ENCODE assay signal across 8 cellular contexts in genomic region chr18:45621068-45621511, GRCh38. TPM values are rescaled to one million over a fixed set of nuclear protein-coding genes. Genes with fewer than 3 reads are reported as not detected.
DNase-seq lines count a peak whose midpoint lies in the region; ATAC-seq and TF ChIP-seq lines count a peak whose summit lies in the region.

No MANE protein-coding gene starts in this region.

- H4K8ac ChIP-seq in neuronal stem cell (ENCODE audit: low read depth, low read length) = no peak overlapping the region

- H2AK5ac ChIP-seq in neuronal stem cell (ENCODE audit: low read depth, low read length) = no peak overlapping the region

- no peak overlapping the region for H2BK5ac ChIP-seq in neuronal stem cell (ENCODE audit: low read length)

- H3K27me3 ChIP-seq in neuronal stem cell (ENCODE audit: control insufficient read depth in 3 of 3, insufficient read depth in 3 of 3, low read depth in 1 of 3, low read length in 3 of 3) (no peaks in the 10 kb centered on the region), upper lobe of right lung (no peaks in the 10 kb centered on the region)

- no peak overlapping the region for H3K4me3 ChIP-seq in epithelial cell of esophagus (ENCODE audit: low read length)
- H3K4me3 ChIP-seq in neuronal stem cell (ENCODE audit: low read length in 2 of 2) = no peak overlapping the region
- H3K4me3 ChIP-seq in upper lobe of right lung = no peak overlapping the region

- H3K9me3 ChIP-seq in neuronal stem cell (replicated peaks in 1 of 2; ENCODE audit: control insufficient read depth in 2 of 2, insufficient read depth in 1 of 2, low read depth in 1 of 2, low read length in 2 of 2) = no peaks in the 10 kb centered on the region
- no peaks in the 10 kb centered on the region for H3K9me3 ChIP-seq in upper lobe of right lung

- H3K36me3 ChIP-seq in neuronal stem cell (replicated peaks in 1 of 2; ENCODE audit: control insufficient read depth in 2 of 2, insufficient read depth in 2 of 2, low read length in 2 of 2) = no peaks in the 10 kb centered on the region
- no peaks in the 10 kb centered on the region for H3K36me3 ChIP-seq in upper lobe of right lung

- no peak overlapping the region for H3K4me2 ChIP-seq in neuronal stem cell (ENCODE audit: insufficient read depth, low read length, poor library complexity, severe bottlenecking)

- peak overlapping the region; percentile 45 for H2AFZ ChIP-seq in neuronal stem cell (ENCODE audit: low read length)

- intact Hi-C loops in upper lobe of right lung (cut with DNase I) = no loop called here

- peak; percentile 75 for ATAC-seq in HG02870 (IDR thresholded peaks at IDR 0.05; ENCODE audit: unreplicated experiment)
- ATAC-seq in upper lobe of right lung = peak; percentile 68

- H3K4ac ChIP-seq in neuronal stem cell (ENCODE audit: low read length) = no peak overlapping the region

- no CpG with 5 or more reads among the region's 5 CpGs for WGBS in neuronal stem cell (ENCODE audit: extremely low coverage in 2 of 2, insufficient read length in 2 of 2, insufficient replicate concordance in 1 of 2), 2 donors

- peaks cover 6 to 13% of the 10 kb centered on the region in 2 donors for H3K4me1 ChIP-seq in neuronal stem cell (ENCODE audit: control insufficient read depth in 2 of 2, insufficient read depth in 1 of 2, low read depth in 1 of 2, low read length in 2 of 2)
- peaks cover 10% of the 10 kb centered on the region for H3K4me1 ChIP-seq in upper lobe of right lung

- no peak overlapping the region for H3K9ac ChIP-seq in neuronal stem cell (ENCODE audit: low read depth, low read length, poor library complexity)

- TF ChIP-seq CTCF in epithelial cell of esophagus (IDR thresholded peaks at IDR 0.05; ENCODE audit: insufficient read depth, low read depth, low read length, missing control alignments) (peak; percentile 100), upper lobe of right lung (IDR thresholded peaks at IDR 0.05) (peak; percentile 97)

- H2BK120ac ChIP-seq in neuronal stem cell (ENCODE audit: low read depth, low read length) = no peak overlapping the region

- H3K18ac ChIP-seq in neuronal stem cell (ENCODE audit: low read length) = no peak overlapping the region

- H2BK15ac ChIP-seq in neuronal stem cell (ENCODE audit: low read length) = no peak overlapping the region

- H3K23ac ChIP-seq in neuronal stem cell (ENCODE audit: low read depth, low read length, poor library complexity) = no peak overlapping the region

- peak; percentile 75 for DNase-seq in DMS 273 (lab: John Stamatoyannopoulos, UW; ENCODE audit: unreplicated experiment)
- no peak for DNase-seq in DMS 273 treated with DMSO at 0.1 percent for 48 hours (lab: John Stamatoyannopoulos, UW)
- DNase-seq in NCI-H2227 (lab: John Stamatoyannopoulos, UW; ENCODE audit: unreplicated experiment) = peak; percentile 64
- peak; percentile 11 to 16 for DNase-seq in activated CD4-positive, alpha-beta T cell treated with anti-CD3 and anti-CD28 coated beads, Interleukin-2, amount 50 U/mL, for 4 hours
- peak; percentile 56 for DNase-seq in epithelial cell of esophagus (ENCODE audit: low read depth)
- DNase-seq in neuronal stem cell (ENCODE audit: low spot score) = peak; percentile 47
- no peak for DNase-seq in upper lobe of right lung

- H4K91ac ChIP-seq in neuronal stem cell (ENCODE audit: low read depth, low read length, poor library complexity) = no peak overlapping the region

- H2BK12ac ChIP-seq in neuronal stem cell (ENCODE audit: low read length) = no peak overlapping the region

- H3K27ac ChIP-seq in neuronal stem cell (replicated peaks; ENCODE audit: low read length) (no peak overlapping the region), upper lobe of right lung (no peak overlapping the region)

- H3K14ac ChIP-seq in neuronal stem cell (ENCODE audit: low read length) = no peak overlapping the region

- no peaks in the 10 kb centered on the region for H3K79me1 ChIP-seq in neuronal stem cell (ENCODE audit: low read depth, low read length)

RNA-seq across cellular contexts. Expression of gene SLC14A2, which starts 5.8 kb away (rescaled TPM):
- 0.04 TPM for polyA plus RNA-seq in neuronal stem cell (2013, experiment 1 of 2)
- polyA plus RNA-seq in neuronal stem cell (2013, experiment 2 of 2) = 0.03 TPM
- total RNA-seq in upper lobe of right lung = not detected

Comparison
In these comparisons a context has a peak if more than half of its experiments do, and no peak if none do; other contexts are left out.
1. DNase-seq: peak in DMS 273 (single experiment), NCI-H2227 (single experiment), activated CD4-positive, alpha-beta T cell treated with anti-CD3 and anti-CD28 coated beads, Interleukin-2, amount 50 U/mL, for 4 hours (2 of 2), epithelial cell of esophagus (single experiment) and neuronal stem cell (single experiment); none in DMS 273 treated with DMSO at 0.1 percent for 48 hours (single experiment) and upper lobe of right lung (single experiment).